ENCODE assay signal across 19 cellular contexts in genomic region chr1:61659061-61659460, GRCh38.
DNase-seq lines count a peak whose midpoint lies in the region; ATAC-seq and TF ChIP-seq lines count a peak whose summit lies in the region.
"Had no signal": no experiment of that assay in that cellular context is flagged by ENCODE, and none has a peak within 500 bp of the region (broad histone marks: within the 10 kb centered on the region; RNA-seq: fewer than 3 reads in every experiment).

No MANE protein-coding gene starts in this region.

- H3K4me3 Mint-ChIP-seq in Calu3 (ENCODE audit: low read depth, unreplicated experiment): no peak overlapping the region
- H3K4me3 Mint-ChIP-seq in HFFc6: no peak overlapping the region
- H3K4me3 Mint-ChIP-seq: brain, naive B cell had no signal

- no TSS peak for BruUV-seq in Calu3 (replicated peaks; lab: Mats Ljungman, UMichigan)

- intact Hi-C loops in Calu3 (cut with micrococcal nuclease; ENCODE audit: unreplicated experiment): no loop called here

- H3K4me1 Mint-ChIP-seq in Calu3 (ENCODE audit: low read depth, unreplicated experiment): no peaks in the 10 kb centered on the region
- peaks cover 6% of the 10 kb centered on the region; the same call in 1 of the 2 replicates for H3K4me1 Mint-ChIP-seq in HFFc6 (ENCODE audit: low read depth)
- H3K4me1 Mint-ChIP-seq: brain, naive B cell had no signal

- peak; percentile 18 for TF ChIP-seq CTCF in Calu3 (IDR thresholded peaks at IDR 0.05; ENCODE audit: unreplicated experiment)
- TF ChIP-seq CTCF in HFFc6 (IDR thresholded peaks at IDR 0.05): peak; percentile 36; the same call in 1 of the 2 replicates
- peak; percentile 43 for TF ChIP-seq CTCF in VCaP (conservative IDR thresholded peaks at IDR 0.05)
- peak; percentile 30 for TF ChIP-seq CTCF in fibroblast of villous mesenchyme (IDR thresholded peaks at IDR 0.05; ENCODE audit: insufficient read depth, low read depth, low read length)

- no peak overlapping the region for H3K27ac ChIP-seq in VCaP
- H3K27ac ChIP-seq: left lung, thyroid gland had no signal

- H3K27me3 Mint-ChIP-seq in Calu3 (ENCODE audit: unreplicated experiment): no peaks in the 10 kb centered on the region
- peaks cover 3% of the 10 kb centered on the region for H3K27me3 Mint-ChIP-seq in HFFc6 (ENCODE audit: insufficient read depth)
- H3K27me3 Mint-ChIP-seq: brain had no signal

- H3K9me3 Mint-ChIP-seq in Calu3 (ENCODE audit: low read depth, unreplicated experiment): no peaks in the 10 kb centered on the region
- no peaks in the 10 kb centered on the region for H3K9me3 Mint-ChIP-seq in HFFc6
- H3K9me3 Mint-ChIP-seq: naive B cell had no signal

- CTCF ChIA-PET in Calu3 (lab: Charles Lee): no interaction called here

- H3K36me3 Mint-ChIP-seq in Calu3 (ENCODE audit: insufficient read depth, unreplicated experiment) (peaks cover 6% of the 10 kb centered on the region), HFFc6 (ENCODE audit: low read depth) (no peaks in the 10 kb centered on the region)
- H3K36me3 Mint-ChIP-seq: brain had no signal

- no peak overlapping the region for H3K4me3 ChIP-seq in fibroblast of villous mesenchyme (ENCODE audit: low read depth, low read length)
- H3K4me3 ChIP-seq: left lung, thyroid gland had no signal

- ATAC-seq in HG03108 (IDR thresholded peaks at IDR 0.05; ENCODE audit: unreplicated experiment): no peak
- ATAC-seq: left lung had no signal

- DNase-seq in Calu3: no peak
- no peak for DNase-seq in HFFc6
- DNase-seq in fibroblast of villous mesenchyme (ENCODE audit: low read depth): no peak
- no peak for DNase-seq in midbrain (lab: John Stamatoyannopoulos, UW)
- no peak for DNase-seq in GF-D8 (lab: John Stamatoyannopoulos, UW)
- no peak for DNase-seq in GDM1 (lab: John Stamatoyannopoulos, UW)
- DNase-seq: activated CD4-positive, alpha-beta T cell treated with anti-CD3 and anti-CD28 coated beads, Interleukin-2, amount 50 U/mL, for 48 hours; activated effector memory CD4-positive, alpha-beta T cell treated with anti-CD3 and anti-CD28 coated beads, Interleukin-2, amount 50 U/mL, for 16 hours; AML-193; DMS153; hippocampal formation; left lung; naive B cell; NCI-H2029 treated with DMSO at 0.1 percent for 48 hours; NCI-H774; thyroid gland had no signal

- H3K27ac Mint-ChIP-seq in Calu3 (ENCODE audit: unreplicated experiment): no peak overlapping the region
- no peak overlapping the region for H3K27ac Mint-ChIP-seq in HFFc6
- H3K27ac Mint-ChIP-seq: brain, naive B cell had no signal
